8 cellular contexts compared by ENCODE assay signal in genomic region chr5:67015577-67016290, GRCh38.
DNase-seq lines count a peak whose midpoint lies in the region; ATAC-seq, FAIRE-seq and TF ChIP-seq lines count a peak whose summit lies in the region.

No MANE protein-coding gene starts in this region.

- H3K79me1 ChIP-seq in neuronal stem cell (ENCODE audit: low read depth, low read length), result no peaks in the 10 kb centered on the region

- no peak overlapping the region for H3K23ac ChIP-seq in neuronal stem cell (ENCODE audit: low read depth, low read length, poor library complexity)

- peaks cover 67% of the 10 kb centered on the region for H3K4me1 Mint-ChIP-seq in stimulated activated naive CD8-positive, alpha-beta T cell treated with anti-CD3 and anti-CD28 coated beads, Interleukin-15, Interleukin-2, amounts not matched to agents 100 ng/mL and 50 ng/mL, for 24 hours (ENCODE audit: low read depth)
- H3K4me1 Mint-ChIP-seq in stimulated activated naive CD8-positive, alpha-beta T cell treated with anti-CD3 and anti-CD28 coated beads, Interleukin-15, amount 100 ng/mL, for 72 hours, result peaks cover 67% of the 10 kb centered on the region
- peaks cover 46% of the 10 kb centered on the region for H3K4me1 Mint-ChIP-seq in MCF 10A (ENCODE audit: insufficient read depth, unreplicated experiment)

- H3K18ac ChIP-seq in neuronal stem cell (ENCODE audit: low read length), result no peak overlapping the region

- no peak overlapping the region for H3K4me3 Mint-ChIP-seq in stimulated activated naive CD8-positive, alpha-beta T cell treated with anti-CD3 and anti-CD28 coated beads, Interleukin-15, Interleukin-2, amounts not matched to agents 100 ng/mL and 50 ng/mL, for 24 hours
- H3K4me3 Mint-ChIP-seq in stimulated activated naive CD8-positive, alpha-beta T cell treated with anti-CD3 and anti-CD28 coated beads, Interleukin-15, amount 100 ng/mL, for 72 hours, result no peak overlapping the region
- peak overlapping the region; percentile 75 for H3K4me3 Mint-ChIP-seq in MCF 10A (ENCODE audit: unreplicated experiment)

- H4K8ac ChIP-seq in neuronal stem cell (ENCODE audit: low read depth, low read length), result no peak overlapping the region

- no peak overlapping the region for H2BK120ac ChIP-seq in neuronal stem cell (ENCODE audit: low read depth, low read length)

- peak overlapping the region; percentile 10 for H3K27ac Mint-ChIP-seq in stimulated activated naive CD8-positive, alpha-beta T cell treated with anti-CD3 and anti-CD28 coated beads, Interleukin-15, Interleukin-2, amounts not matched to agents 100 ng/mL and 50 ng/mL, for 24 hours
- H3K27ac Mint-ChIP-seq in stimulated activated naive CD8-positive, alpha-beta T cell treated with anti-CD3 and anti-CD28 coated beads, Interleukin-15, amount 100 ng/mL, for 72 hours, result no peak overlapping the region
- peak overlapping the region; percentile 92 for H3K27ac Mint-ChIP-seq in MCF 10A (ENCODE audit: low read depth, unreplicated experiment)

- H2AK5ac ChIP-seq in neuronal stem cell (ENCODE audit: low read depth, low read length), result no peak overlapping the region

- POLR2A ChIA-PET in MCF 10A (lab: Yijun Ruan, JAX), result interaction anchor here (0.6 to 8.1 kb wide), 27 partner anchors 10 to 872 kb away, joined by 3 to 191 read pairs (median 6); partner anchors contain the start of gene SREK1

- H3K4me2 ChIP-seq in neuronal stem cell (ENCODE audit: insufficient read depth, low read length, poor library complexity, severe bottlenecking), result no peak overlapping the region

- no peak overlapping the region for H2AFZ ChIP-seq in neuronal stem cell (ENCODE audit: low read length)

- WGBS in lung, 2 donors, result 20 to 45% methylated on average over 7 of the region's 7 CpGs
- 14 to 18% methylated on average over 7 of the region's 7 CpGs for WGBS in aorta, 2 donors
- no CpG with 5 or more reads among the region's 7 CpGs for WGBS in neuronal stem cell (ENCODE audit: extremely low coverage in 2 of 2, insufficient read length in 2 of 2, insufficient replicate concordance in 1 of 2), 2 donors

- H3K27ac ChIP-seq in lung (ENCODE audit: low read depth in 1 of 2, low read length in 1 of 2) (peak overlapping the region; percentile 39 to 87), aorta (ENCODE audit: low read depth in 1 of 2, low read length in 2 of 2) (peak overlapping the region in 1 of 2 donors; percentile 76), neuronal stem cell (replicated peaks; ENCODE audit: low read length) (no peak overlapping the region)

- no peaks in the 10 kb centered on the region for H3K27me3 ChIP-seq in lung (ENCODE audit: control insufficient read depth, insufficient read depth)
- no peaks in the 10 kb centered on the region for H3K27me3 ChIP-seq in aorta (ENCODE audit: control insufficient read depth in 1 of 2, insufficient read depth in 2 of 2, low read length in 1 of 2)
- H3K27me3 ChIP-seq in neuronal stem cell (ENCODE audit: control insufficient read depth in 3 of 3, insufficient read depth in 3 of 3, low read depth in 1 of 3, low read length in 3 of 3), result no peaks in the 10 kb centered on the region

- H3K36me3 ChIP-seq in lung (ENCODE audit: control insufficient read depth in 2 of 2, insufficient read depth in 2 of 2, low read length in 2 of 2) (no peaks in the 10 kb centered on the region), aorta (ENCODE audit: control insufficient read depth in 1 of 2, insufficient read depth in 2 of 2, low read length in 1 of 2) (no peaks in the 10 kb centered on the region), neuronal stem cell (replicated peaks in 1 of 2; ENCODE audit: control insufficient read depth in 2 of 2, insufficient read depth in 2 of 2, low read length in 2 of 2) (no peaks in the 10 kb centered on the region)

- CTCF ChIA-PET in MCF 10A (lab: Yijun Ruan, JAX), result interaction anchor here (0.5 to 1.6 kb wide), 7 partner anchors 8 to 131 kb away, joined by 3 to 5 read pairs (median 3); no protein-coding TSS in a partner anchor

- H4K91ac ChIP-seq in neuronal stem cell (ENCODE audit: low read depth, low read length, poor library complexity), result no peak overlapping the region

- H2BK15ac ChIP-seq in neuronal stem cell (ENCODE audit: low read length), result no peak overlapping the region

- H3K4ac ChIP-seq in neuronal stem cell (ENCODE audit: low read length), result no peak overlapping the region

- DNase-seq in stimulated activated naive CD8-positive, alpha-beta T cell treated with anti-CD3 and anti-CD28 coated beads, Interleukin-15, amount 100 ng/mL, for 72 hours, result no peak
- peak; percentile 58 for DNase-seq in MCF 10A (ENCODE audit: unreplicated experiment)
- no peak for DNase-seq in lung (ENCODE audit: low spot score)
- no peak for DNase-seq in aorta
- DNase-seq in D721Med (ENCODE audit: insufficient read length, low spot score), result no peak
- no peak for DNase-seq in neuronal stem cell (ENCODE audit: low spot score)
- DNase-seq in GM19240 (ENCODE audit: insufficient read length, low spot score), result no peak

- H3K4me3 ChIP-seq in lung (no peak overlapping the region), aorta (ENCODE audit: low read length in 2 of 2) (peak overlapping the region in 1 of 2 donors; percentile 31), neuronal stem cell (ENCODE audit: low read length in 2 of 2) (no peak overlapping the region)

- H3K9ac ChIP-seq in neuronal stem cell (ENCODE audit: low read depth, low read length, poor library complexity), result no peak overlapping the region

- H3K14ac ChIP-seq in neuronal stem cell (ENCODE audit: low read length), result no peak overlapping the region

- ATAC-seq in stimulated activated naive CD8-positive, alpha-beta T cell treated with anti-CD3 and anti-CD28 coated beads, Interleukin-15, amount 100 ng/mL, for 72 hours, result no peak
- peak; percentile 30 for ATAC-seq in lung (ENCODE audit: insufficient read depth, low FRiP score)
- peak; percentile 66 for ATAC-seq in aorta (ENCODE audit: low FRiP score)

- H2BK5ac ChIP-seq in neuronal stem cell (ENCODE audit: low read length), result no peak overlapping the region

- FAIRE-seq in D721Med (lab: Jason Lieb, UNC), result no peak

- H2BK12ac ChIP-seq in neuronal stem cell (ENCODE audit: low read length), result no peak overlapping the region

- TSS peak; percentile 25 for BruUV-seq in MCF 10A (replicated peaks; lab: Mats Ljungman, UMichigan)

- intact Hi-C loops in MCF 10A (cut with micrococcal nuclease), result no loop called here
- intact Hi-C loops in aorta (cut with DNase I), result no loop called here

- no peak for TF ChIP-seq CTCF in MCF 10A (IDR thresholded peaks at IDR 0.05; ENCODE audit: unreplicated experiment)
- no peak for TF ChIP-seq CTCF in lung (IDR thresholded peaks at IDR 0.05; ENCODE audit: control extremely low read depth, extremely low read depth)
- TF ChIP-seq CTCF in D721Med (IDR thresholded peaks at IDR 0.05; ENCODE audit: insufficient read depth, missing control alignments), result no peak

- no peaks in the 10 kb centered on the region for H3K36me3 Mint-ChIP-seq in stimulated activated naive CD8-positive, alpha-beta T cell treated with anti-CD3 and anti-CD28 coated beads, Interleukin-15, Interleukin-2, amounts not matched to agents 100 ng/mL and 50 ng/mL, for 24 hours (ENCODE audit: low read depth)
- H3K36me3 Mint-ChIP-seq in MCF 10A (ENCODE audit: insufficient read depth, unreplicated experiment), result peaks cover 8% of the 10 kb centered on the region

- no peaks in the 10 kb centered on the region for H3K27me3 Mint-ChIP-seq in stimulated activated naive CD8-positive, alpha-beta T cell treated with anti-CD3 and anti-CD28 coated beads, Interleukin-15, Interleukin-2, amounts not matched to agents 100 ng/mL and 50 ng/mL, for 24 hours
- no peaks in the 10 kb centered on the region for H3K27me3 Mint-ChIP-seq in stimulated activated naive CD8-positive, alpha-beta T cell treated with anti-CD3 and anti-CD28 coated beads, Interleukin-15, amount 100 ng/mL, for 72 hours
- H3K27me3 Mint-ChIP-seq in MCF 10A (ENCODE audit: insufficient read depth, unreplicated experiment), result no peaks in the 10 kb centered on the region

- H3K4me1 ChIP-seq in lung (ENCODE audit: control insufficient read depth in 2 of 2, insufficient read depth in 2 of 2, low read length in 2 of 2) (peaks cover 15 to 45% of the 10 kb centered on the region in 2 donors), aorta (ENCODE audit: control insufficient read depth in 1 of 2, insufficient read depth in 2 of 2, low read length in 2 of 2) (peaks cover 2 to 15% of the 10 kb centered on the region in 2 donors), neuronal stem cell (ENCODE audit: control insufficient read depth in 2 of 2, insufficient read depth in 1 of 2, low read depth in 1 of 2, low read length in 2 of 2) (peaks cover 10 to 12% of the 10 kb centered on the region in 2 donors)

- H3K9me3 ChIP-seq in lung (ENCODE audit: control insufficient read depth in 2 of 2, insufficient read depth in 1 of 2, low read length in 1 of 2) (no peaks in the 10 kb centered on the region), aorta (ENCODE audit: control insufficient read depth, low read length) (no peaks in the 10 kb centered on the region), neuronal stem cell (replicated peaks in 1 of 2; ENCODE audit: control insufficient read depth in 2 of 2, insufficient read depth in 1 of 2, low read depth in 1 of 2, low read length in 2 of 2) (no peaks in the 10 kb centered on the region)

- H3K9me3 Mint-ChIP-seq in stimulated activated naive CD8-positive, alpha-beta T cell treated with anti-CD3 and anti-CD28 coated beads, Interleukin-15, Interleukin-2, amounts not matched to agents 100 ng/mL and 50 ng/mL, for 24 hours, result no peaks in the 10 kb centered on the region
- no peaks in the 10 kb centered on the region for H3K9me3 Mint-ChIP-seq in stimulated activated naive CD8-positive, alpha-beta T cell treated with anti-CD3 and anti-CD28 coated beads, Interleukin-15, amount 100 ng/mL, for 72 hours
- no peaks in the 10 kb centered on the region for H3K9me3 Mint-ChIP-seq in MCF 10A (ENCODE audit: unreplicated experiment)

Comparison
In these comparisons a context has a peak if more than half of its experiments do, and no peak if none do; other contexts are left out.
1. H3K27ac Mint-ChIP-seq: peak in stimulated activated naive CD8-positive, alpha-beta T cell treated with anti-CD3 and anti-CD28 coated beads, Interleukin-15, Interleukin-2, amounts not matched to agents 100 ng/mL and 50 ng/mL, for 24 hours (single experiment) and MCF 10A (single experiment); none in stimulated activated naive CD8-positive, alpha-beta T cell treated with anti-CD3 and anti-CD28 coated beads, Interleukin-15, amount 100 ng/mL, for 72 hours (0 of 2).